ENCODE assay signal across 16 cellular contexts in genomic region chr14:47899685-47900084, GRCh38.
A peak's percentile ranks its signal among the peaks of the same experiment; 100 is the strongest.
DNase-seq lines count a peak whose midpoint lies in the region; ATAC-seq, FAIRE-seq and TF ChIP-seq lines count a peak whose summit lies in the region.
"Had no signal": no experiment of that assay in that cellular context is flagged by ENCODE, and none has a peak within 500 bp of the region (broad histone marks: within the 10 kb centered on the region; RNA-seq: fewer than 3 reads in every experiment).

No MANE protein-coding gene starts in this region.

- no peaks in the 10 kb centered on the region for H3K79me2 ChIP-seq in Karpas-422 (ENCODE audit: low read length)

- H3K27me3 Mint-ChIP-seq in WTC11 (ENCODE audit: low read depth) (no peaks in the 10 kb centered on the region), glutamatergic neuron (ENCODE audit: unreplicated experiment) (no peaks in the 10 kb centered on the region), type B pancreatic cell (no peaks in the 10 kb centered on the region)
- H3K27me3 Mint-ChIP-seq: B cell; CD4-positive, alpha-beta T cell; IgD-negative memory B cell had no signal

- no peaks in the 10 kb centered on the region for H3K4me1 Mint-ChIP-seq in WTC11
- H3K4me1 Mint-ChIP-seq in glutamatergic neuron (ENCODE audit: low read depth, unreplicated experiment): no peaks in the 10 kb centered on the region
- no peaks in the 10 kb centered on the region for H3K4me1 Mint-ChIP-seq in type B pancreatic cell (ENCODE audit: unreplicated experiment)
- H3K4me1 Mint-ChIP-seq: B cell, GM23338, IgD-negative memory B cell had no signal

- no peaks in the 10 kb centered on the region for H3K36me3 ChIP-seq in Karpas-422 (ENCODE audit: insufficient read depth, low read length)

- no peak overlapping the region for H3K4me3 ChIP-seq in Karpas-422 (ENCODE audit: low read length)

- CTCF ChIA-PET in WTC11 (lab: Charles Lee): no interaction called here

- no peak overlapping the region for H3K4me2 ChIP-seq in Karpas-422 (ENCODE audit: low read depth, low read length, poor library complexity, severe bottlenecking)

- no peak overlapping the region for H3K27ac ChIP-seq in Karpas-422 (ENCODE audit: low read length)

- peaks cover 5% of the 10 kb centered on the region for H3K36me3 Mint-ChIP-seq in WTC11
- no peaks in the 10 kb centered on the region for H3K36me3 Mint-ChIP-seq in glutamatergic neuron (ENCODE audit: unreplicated experiment)
- no peaks in the 10 kb centered on the region for H3K36me3 Mint-ChIP-seq in type B pancreatic cell
- H3K36me3 Mint-ChIP-seq: IgD-negative memory B cell had no signal

- DNase-seq in WTC11 (ENCODE audit: low spot score) (no peak), glutamatergic neuron (no peak), type B pancreatic cell (ENCODE audit: extremely low spot score, unreplicated experiment) (no peak), Karpas-422 (no peak)
- DNase-seq: C1 segment of cervical spinal cord; CD4-positive, alpha-beta T cell; DMS79; GDM1; H7 had no signal

- no peak overlapping the region for H3K4me3 Mint-ChIP-seq in WTC11
- peak overlapping the region; percentile 67 for H3K4me3 Mint-ChIP-seq in glutamatergic neuron (ENCODE audit: unreplicated experiment)
- peak overlapping the region; percentile 53 for H3K4me3 Mint-ChIP-seq in type B pancreatic cell
- H3K4me3 Mint-ChIP-seq: B cell; CD4-positive, alpha-beta T cell; GM23338; IgD-negative memory B cell had no signal

- POLR2A ChIA-PET in WTC11 (lab: Charles Lee): no interaction called here

- TF ChIP-seq CTCF in WTC11 (IDR thresholded peaks at IDR 0.05) (no peak), glutamatergic neuron (IDR thresholded peaks at IDR 0.05; ENCODE audit: partially characterized antibody, unreplicated experiment) (no peak), type B pancreatic cell (conservative IDR thresholded peaks at IDR 0.05) (no peak)

- H3K9ac ChIP-seq in Karpas-422 (ENCODE audit: low read length): no peak overlapping the region

- H2AFZ ChIP-seq in Karpas-422 (ENCODE audit: low read length): no peak overlapping the region
- H2AFZ ChIP-seq: GM23338 had no signal

- no peaks in the 10 kb centered on the region for H4K20me1 ChIP-seq in Karpas-422 (ENCODE audit: insufficient read depth, low read depth, low read length)

- H3K9me2 ChIP-seq in Karpas-422 (replicated peaks; ENCODE audit: insufficient read depth, low read length): no peaks in the 10 kb centered on the region

- H3K27ac Mint-ChIP-seq in WTC11: no peak overlapping the region
- no peak overlapping the region for H3K27ac Mint-ChIP-seq in glutamatergic neuron (ENCODE audit: unreplicated experiment)
- H3K27ac Mint-ChIP-seq in type B pancreatic cell: no peak overlapping the region
- H3K27ac Mint-ChIP-seq: B cell; CD4-positive, alpha-beta T cell; GM23338; IgD-negative memory B cell had no signal

- H3K27me3 ChIP-seq in Karpas-422 (ENCODE audit: low read length): no peaks in the 10 kb centered on the region

- ATAC-seq in WTC11: no peak
- ATAC-seq in GM19324 (IDR thresholded peaks at IDR 0.05; ENCODE audit: low FRiP score, unreplicated experiment): no peak
- ATAC-seq in HG02571 (IDR thresholded peaks at IDR 0.05; ENCODE audit: unreplicated experiment): no peak
- ATAC-seq: GM23338 had no signal

- peaks cover 15% of the 10 kb centered on the region for H3K9me3 Mint-ChIP-seq in WTC11
- no peaks in the 10 kb centered on the region for H3K9me3 Mint-ChIP-seq in glutamatergic neuron (ENCODE audit: unreplicated experiment)
- H3K9me3 Mint-ChIP-seq in type B pancreatic cell: no peaks in the 10 kb centered on the region
- H3K9me3 Mint-ChIP-seq: GM23338 had no signal

- peaks cover 38% of the 10 kb centered on the region for H3K9me3 ChIP-seq in Karpas-422 (ENCODE audit: low read length)

- no peaks in the 10 kb centered on the region for H3K4me1 ChIP-seq in Karpas-422 (ENCODE audit: low read length)

- peak; percentile 58 for FAIRE-seq in G401.6 (lab: Jason Lieb, UNC)
- FAIRE-seq: GM12892 had no signal

TF ChIP-seq in WTC11, 78 proteins besides CTCF, POLR2A, EP300 and RAD21:
- TF ChIP-seq CDX4 (CRISPR knock-in tag; IDR thresholded peaks at IDR 0.05; ENCODE audit: borderline replicate concordance) (no peak), HMGA2 (CRISPR knock-in tag; IDR thresholded peaks at IDR 0.05) (peak; percentile 98)
TF ChIP-seq in WTC11: peak in this region for 1.
